11 cellular contexts compared by ENCODE assay signal in genomic region chr15:73930790-73931281, GRCh38. TPM values are rescaled to one million over a fixed set of nuclear protein-coding genes. Genes with fewer than 3 reads are reported as not detected.
A peak's percentile ranks its signal among the peaks of the same experiment; 100 is the strongest.
DNase-seq lines count a peak whose midpoint lies in the region; ATAC-seq, FAIRE-seq and TF ChIP-seq lines count a peak whose summit lies in the region.
"Had no signal": no experiment of that assay in that cellular context is flagged by ENCODE, and none has a peak within 500 bp of the region (broad histone marks: within the 10 kb centered on the region; RNA-seq: fewer than 3 reads in every experiment).

No MANE protein-coding gene starts in this region.

- H3K9me3 ChIP-seq in right cardiac atrium (ENCODE audit: control insufficient read depth, low read length): no peaks in the 10 kb centered on the region
- no peaks in the 10 kb centered on the region for H3K9me3 ChIP-seq in suprapubic skin
- H3K9me3 ChIP-seq in small intestine (ENCODE audit: control insufficient read depth, low read depth): no peaks in the 10 kb centered on the region

- H3K27me3 ChIP-seq in right cardiac atrium (ENCODE audit: control insufficient read depth, insufficient read depth) (no peaks in the 10 kb centered on the region), suprapubic skin (peaks cover 6% of the 10 kb centered on the region), small intestine (ENCODE audit: control insufficient read depth in 2 of 2, insufficient read depth in 2 of 2, low read length in 2 of 2) (no peaks in the 10 kb centered on the region)

- peaks cover 10% of the 10 kb centered on the region for H3K4me1 ChIP-seq in right cardiac atrium (ENCODE audit: control insufficient read depth, insufficient read depth, low read length)
- H3K4me1 ChIP-seq in suprapubic skin: peaks cover 71% of the 10 kb centered on the region
- H3K4me1 ChIP-seq in small intestine (ENCODE audit: control insufficient read depth in 2 of 2, insufficient read depth in 1 of 2, low read depth in 1 of 2, low read length in 1 of 2): no peaks in the 10 kb centered on the region

- H3K4me3 ChIP-seq in HFF-Myc (replicated peaks; ENCODE audit: low read depth, low read length): peak overlapping the region; percentile 75; the same call in 1 of the 2 replicates
- no peak overlapping the region for H3K4me3 ChIP-seq in astrocyte of the spinal cord (ENCODE audit: low read depth, low read length)
- no peak overlapping the region for H3K4me3 ChIP-seq in right cardiac atrium (ENCODE audit: low read length)
- H3K4me3 ChIP-seq in suprapubic skin: no peak overlapping the region
- H3K4me3 ChIP-seq in small intestine (ENCODE audit: low read depth in 1 of 2, low read length in 2 of 2): no peak overlapping the region

- WGBS in right cardiac atrium: 59% methylated on average over 7 of the region's 7 CpGs
- 85% methylated on average over 6 of the region's 7 CpGs for WGBS in suprapubic skin
- 77 to 83% (median 78%) methylated on average over 7 of the region's 7 CpGs for WGBS in small intestine, 3 donors

- peak in 1 of 2 donors; percentile 24 for ATAC-seq in right cardiac atrium

- TF ChIP-seq POLR2A in suprapubic skin (IDR thresholded peaks at IDR 0.05): no peak

- TF ChIP-seq EP300 in suprapubic skin (IDR thresholded peaks at IDR 0.05): no peak

- intact Hi-C loops in right cardiac atrium (cut with DNase I): no loop called here

- in situ Hi-C loops in astrocyte of the spinal cord (cut with HindIII; ENCODE audit: low sequenced_read_pairs): no loop called here

- H3K36me3 ChIP-seq in suprapubic skin (no peaks in the 10 kb centered on the region), small intestine (ENCODE audit: control insufficient read depth in 2 of 2, insufficient read depth in 2 of 2, low read length in 2 of 2) (no peaks in the 10 kb centered on the region)

- TF ChIP-seq CTCF in HFF-Myc (IDR thresholded peaks at IDR 0.05; ENCODE audit: low read depth, low read length, missing control alignments) (no peak), astrocyte of the spinal cord (IDR thresholded peaks at IDR 0.05; ENCODE audit: low read depth, low read length) (no peak), suprapubic skin (IDR thresholded peaks at IDR 0.05) (no peak)

- DNase-seq in HFF-Myc (ENCODE audit: extremely low read depth, low read depth) (no peak), astrocyte of the spinal cord (ENCODE audit: low read depth, low spot score) (peak; percentile 92), right cardiac atrium (peak; percentile 80 to 84 (median 81)), suprapubic skin (ENCODE audit: low spot score in 2 of 2) (no peak), globus pallidus (ENCODE audit: low spot score) (no peak), NCI-H187 treated with DMSO at 0.1 percent for 48 hours (lab: John Stamatoyannopoulos, UW) (no peak), small intestine (no peak)
- DNase-seq: DMS53; NCI-H526 treated with DMSO at 0.1 percent for 48 hours; stimulated activated CD8-positive, alpha-beta memory T cell treated with anti-CD3 and anti-CD28 coated beads, Interleukin-4, amount 100 ng/mL, for 48 hours had no signal

- H3K27ac ChIP-seq in right cardiac atrium (ENCODE audit: low read length) (peak overlapping the region; percentile 12), suprapubic skin (peak overlapping the region; percentile 58), small intestine (ENCODE audit: low read depth in 1 of 2, low read length in 1 of 2) (no peak overlapping the region)
- H3K27ac ChIP-seq: HL-60 had no signal

- FAIRE-seq in small intestine (lab: Jason Lieb, UNC): no peak

RNA-seq across cellular contexts. Expression of gene LOXL1, which starts 4.6 kb away (rescaled TPM):
- total RNA-seq in right cardiac atrium (10 to 100 TPM; 17.4 to 41.0 (median 18.6) TPM), suprapubic skin (10 to 100 TPM in 1 of 4 donors, 1 to 10 TPM in 3; 4.3 to 12.1 (median 7.3) TPM)
- polyA plus RNA-seq in right cardiac atrium (29.8 TPM), small intestine (1 to 10 TPM; 2.2 to 6.1 (median 3.8) TPM)

RNA-seq across cellular contexts. Expression of gene TBC1D21, which starts 57.5 kb away (rescaled TPM):
- total RNA-seq in right cardiac atrium (not detected), suprapubic skin (not detected)
- polyA plus RNA-seq in right cardiac atrium (not detected), small intestine (not detected)

Comparison
In these comparisons a context has a peak if more than half of its experiments do, and no peak if none do; other contexts are left out.
1. DNase-seq: peak in astrocyte of the spinal cord (single experiment) and right cardiac atrium (3 of 3); none in HFF-Myc (single experiment), suprapubic skin (0 of 2), globus pallidus (single experiment), NCI-H187 treated with DMSO at 0.1 percent for 48 hours (single experiment) and small intestine (single experiment).
2. H3K27ac ChIP-seq: peak in right cardiac atrium (single experiment) and suprapubic skin (single experiment); none in small intestine (0 of 2).